ENCODE assay signal across 24 cellular contexts in genomic region chr7:3657201-3657600, GRCh38.
"Had no signal": no experiment of that assay in that cellular context is flagged by ENCODE, and none has a peak within 500 bp of the region (broad histone marks: within the 10 kb centered on the region; RNA-seq: fewer than 3 reads in every experiment).

No MANE protein-coding gene starts in this region.

- DNase-seq: activated B cell treated with CpG ODN at 0.5 μM for 24 hours; activated CD4-positive, alpha-beta T cell treated with anti-CD3 and anti-CD28 coated beads for 1 hour; activated CD4-positive, alpha-beta T cell treated with anti-CD3 and anti-CD28 coated beads, Interleukin-2, amount 10 ng/mL, durations not matched to agents 24 days and 14 days; activated CD4-positive, alpha-beta T cell treated with anti-CD3 and anti-CD28 coated beads, Interleukin-2, amount 50 U/mL, for 48 hours; activated CD8-positive, alpha-beta memory T cell treated with anti-CD3 and anti-CD28 coated beads, Interleukin-2, amount 10 ng/mL, durations not matched to agents 7 days and 5 days; activated effector memory CD4-positive, alpha-beta T cell treated with Interleukin-2 at 50 U/mL for 16 hours; activated naive CD4-positive, alpha-beta T cell; activated T-cell treated with anti-CD3 and anti-CD28 coated beads, Interleukin-2, amount 50 U/mL, for 24 hours; aorta; Kasumi-1; KBM-7; NCI-H1048; NCI-H1930; NCI-H2171; NCI-H2227 treated with DMSO at 0.1 percent for 48 hours; NCI-H526; NCI-H82; OCI-M1; Peyer's patch; Right ventricle myocardium superior had no signal

- H3K36me3 ChIP-seq: Peyer's patch had no signal

- H3K27me3 Mint-ChIP-seq: activated naive CD4-positive, alpha-beta T cell treated with anti-CD3 and anti-CD28 coated beads, Interleukin-2, amount 50 U/mL, for 24 hours had no signal

- H3K27me3 ChIP-seq: Peyer's patch had no signal

- H3K27ac Mint-ChIP-seq: activated B cell treated with CpG ODN at 0.5 μM for 24 hours; activated CD4-positive, alpha-beta T cell treated with anti-CD3 and anti-CD28 coated beads, Interleukin-2, amount 10 ng/mL, durations not matched to agents 24 days and 14 days; activated CD8-positive, alpha-beta memory T cell treated with anti-CD3 and anti-CD28 coated beads, Interleukin-2, amount 10 ng/mL, durations not matched to agents 7 days and 5 days; activated naive CD4-positive, alpha-beta T cell treated with anti-CD3 and anti-CD28 coated beads, Interleukin-2, amount 50 U/mL, for 24 hours; activated T-cell treated with anti-CD3 and anti-CD28 coated beads, Interleukin-2, amount 50 U/mL, for 24 hours; activated T-helper 1 cell treated with anti-CD3 and anti-CD28 coated beads, Interleukin-12 subunit alpha, Interleukin-12 subunit beta, Interleukin-2, Interleukin-4 antibody, amounts not matched to agents 30 ng/mL and 10 ng/mL and 1 ng/mL, durations not matched to agents 14 hours and 24 hours and 36 hours; T-helper 1 cell treated with Interleukin-12 subunit alpha and Interleukin-12 subunit beta and Interleukin-4 antibody, amounts not matched to agents 30 μg/mL and 1 μg/mL, for 36 hours had no signal

- H3K36me3 Mint-ChIP-seq: activated CD8-positive, alpha-beta memory T cell treated with anti-CD3 and anti-CD28 coated beads, Interleukin-2, amount 10 ng/mL, durations not matched to agents 7 days and 5 days; activated naive CD4-positive, alpha-beta T cell treated with anti-CD3 and anti-CD28 coated beads, Interleukin-2, amount 50 U/mL, for 24 hours had no signal

- H3K9me3 Mint-ChIP-seq: activated B cell treated with CpG ODN at 0.5 μM for 24 hours; activated CD4-positive, alpha-beta T cell treated with anti-CD3 and anti-CD28 coated beads, Interleukin-2, amount 10 ng/mL, durations not matched to agents 24 days and 14 days; activated naive CD4-positive, alpha-beta T cell treated with anti-CD3 and anti-CD28 coated beads, Interleukin-2, amount 50 U/mL, for 24 hours; activated T-cell treated with anti-CD3 and anti-CD28 coated beads, Interleukin-2, amount 50 U/mL, for 24 hours; activated T-helper 1 cell treated with anti-CD3 and anti-CD28 coated beads, Interleukin-12 subunit alpha, Interleukin-12 subunit beta, Interleukin-2, Interleukin-4 antibody, amounts not matched to agents 30 ng/mL and 10 ng/mL and 1 ng/mL, durations not matched to agents 14 hours and 24 hours and 36 hours; T-helper 1 cell treated with Interleukin-12 subunit alpha and Interleukin-12 subunit beta and Interleukin-4 antibody, amounts not matched to agents 30 μg/mL and 1 μg/mL, for 36 hours had no signal

- H3K4me1 Mint-ChIP-seq: activated B cell treated with CpG ODN at 0.5 μM for 24 hours; activated CD4-positive, alpha-beta T cell treated with anti-CD3 and anti-CD28 coated beads, Interleukin-2, amount 10 ng/mL, durations not matched to agents 24 days and 14 days; activated CD8-positive, alpha-beta memory T cell treated with anti-CD3 and anti-CD28 coated beads, Interleukin-2, amount 10 ng/mL, durations not matched to agents 7 days and 5 days; activated naive CD4-positive, alpha-beta T cell treated with anti-CD3 and anti-CD28 coated beads, Interleukin-2, amount 50 U/mL, for 24 hours had no signal

- H3K9me3 ChIP-seq: Peyer's patch had no signal

- H3K4me3 Mint-ChIP-seq: activated B cell treated with CpG ODN at 0.5 μM for 24 hours; activated CD4-positive, alpha-beta T cell treated with anti-CD3 and anti-CD28 coated beads, Interleukin-2, amount 10 ng/mL, durations not matched to agents 24 days and 14 days; activated CD8-positive, alpha-beta memory T cell treated with anti-CD3 and anti-CD28 coated beads, Interleukin-2, amount 10 ng/mL, durations not matched to agents 7 days and 5 days; activated naive CD4-positive, alpha-beta T cell treated with anti-CD3 and anti-CD28 coated beads, Interleukin-2, amount 50 U/mL, for 24 hours; activated T-cell treated with anti-CD3 and anti-CD28 coated beads, Interleukin-2, amount 50 U/mL, for 24 hours; activated T-helper 1 cell treated with anti-CD3 and anti-CD28 coated beads, Interleukin-12 subunit alpha, Interleukin-12 subunit beta, Interleukin-2, Interleukin-4 antibody, amounts not matched to agents 30 ng/mL and 10 ng/mL and 1 ng/mL, durations not matched to agents 14 hours and 24 hours and 36 hours; T-helper 1 cell treated with Interleukin-12 subunit alpha and Interleukin-12 subunit beta and Interleukin-4 antibody, amounts not matched to agents 30 μg/mL and 1 μg/mL, for 36 hours had no signal

- ATAC-seq: activated CD8-positive, alpha-beta memory T cell treated with anti-CD3 and anti-CD28 coated beads, Interleukin-2, amount 10 ng/mL, durations not matched to agents 7 days and 5 days had no signal

- H3K27ac ChIP-seq: Peyer's patch, RWPE1 had no signal

- H3K4me3 ChIP-seq: Peyer's patch had no signal

- H3K4me1 ChIP-seq: Peyer's patch had no signal
